Comparison of ENCODE assay signal across 2 cellular contexts in the genomic region with DNA sequence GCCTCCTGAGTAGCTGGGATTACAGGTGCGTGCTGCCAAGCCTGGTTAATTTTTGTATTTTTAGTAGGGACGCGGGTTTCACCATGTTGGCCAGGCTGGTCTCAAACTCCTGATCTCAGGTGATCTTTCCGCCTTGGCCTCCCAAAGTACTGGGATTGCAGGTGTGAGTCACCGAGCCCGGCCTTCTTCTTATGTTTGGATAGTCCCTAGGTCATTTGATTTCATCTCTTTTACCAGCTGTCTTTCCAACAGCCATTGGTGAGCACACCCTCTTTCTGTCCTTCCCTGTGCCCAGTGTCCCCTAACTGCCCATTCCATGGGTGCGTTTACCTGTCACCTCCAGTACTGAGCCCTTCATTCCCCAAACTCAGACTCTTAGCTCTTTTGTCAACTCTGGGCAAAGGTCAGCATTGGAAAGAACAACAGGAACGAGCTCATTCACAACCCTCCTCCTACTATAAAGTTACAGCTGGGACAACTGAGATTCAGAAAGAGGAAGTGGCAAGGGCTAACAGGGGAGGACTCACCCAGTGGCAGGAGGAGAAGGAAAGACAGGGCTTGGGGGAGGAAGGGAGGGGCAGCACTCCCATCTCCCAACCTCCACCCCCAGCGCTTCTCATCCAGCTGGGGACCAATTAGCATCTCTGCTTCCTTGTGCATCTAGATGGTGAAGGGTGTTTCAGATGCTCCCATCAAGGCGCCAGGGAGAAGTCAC.
TF ChIP-seq lines count a peak whose summit lies in the region.

No MANE protein-coding gene starts in this region.

TF ChIP-seq in HCT116, 20 proteins besides CTCF, POLR2A, EP300 and RAD21 (continued from another document):
- TF ChIP-seq, protein P1, sequence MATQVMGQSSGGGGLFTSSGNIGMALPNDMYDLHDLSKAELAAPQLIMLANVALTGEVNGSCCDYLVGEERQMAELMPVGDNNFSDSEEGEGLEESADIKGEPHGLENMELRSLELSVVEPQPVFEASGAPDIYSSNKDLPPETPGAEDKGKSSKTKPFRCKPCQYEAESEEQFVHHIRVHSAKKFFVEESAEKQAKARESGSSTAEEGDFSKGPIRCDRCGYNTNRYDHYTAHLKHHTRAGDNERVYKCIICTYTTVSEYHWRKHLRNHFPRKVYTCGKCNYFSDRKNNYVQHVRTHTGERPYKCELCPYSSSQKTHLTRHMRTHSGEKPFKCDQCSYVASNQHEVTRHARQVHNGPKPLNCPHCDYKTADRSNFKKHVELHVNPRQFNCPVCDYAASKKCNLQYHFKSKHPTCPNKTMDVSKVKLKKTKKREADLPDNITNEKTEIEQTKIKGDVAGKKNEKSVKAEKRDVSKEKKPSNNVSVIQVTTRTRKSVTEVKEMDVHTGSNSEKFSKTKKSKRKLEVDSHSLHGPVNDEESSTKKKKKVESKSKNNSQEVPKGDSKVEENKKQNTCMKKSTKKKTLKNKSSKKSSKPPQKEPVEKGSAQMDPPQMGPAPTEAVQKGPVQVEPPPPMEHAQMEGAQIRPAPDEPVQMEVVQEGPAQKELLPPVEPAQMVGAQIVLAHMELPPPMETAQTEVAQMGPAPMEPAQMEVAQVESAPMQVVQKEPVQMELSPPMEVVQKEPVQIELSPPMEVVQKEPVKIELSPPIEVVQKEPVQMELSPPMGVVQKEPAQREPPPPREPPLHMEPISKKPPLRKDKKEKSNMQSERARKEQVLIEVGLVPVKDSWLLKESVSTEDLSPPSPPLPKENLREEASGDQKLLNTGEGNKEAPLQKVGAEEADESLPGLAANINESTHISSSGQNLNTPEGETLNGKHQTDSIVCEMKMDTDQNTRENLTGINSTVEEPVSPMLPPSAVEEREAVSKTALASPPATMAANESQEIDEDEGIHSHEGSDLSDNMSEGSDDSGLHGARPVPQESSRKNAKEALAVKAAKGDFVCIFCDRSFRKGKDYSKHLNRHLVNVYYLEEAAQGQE (IDR thresholded peaks at IDR 0.05; ENCODE audit: low read depth), result no peak
- TF ChIP-seq, protein P2, sequence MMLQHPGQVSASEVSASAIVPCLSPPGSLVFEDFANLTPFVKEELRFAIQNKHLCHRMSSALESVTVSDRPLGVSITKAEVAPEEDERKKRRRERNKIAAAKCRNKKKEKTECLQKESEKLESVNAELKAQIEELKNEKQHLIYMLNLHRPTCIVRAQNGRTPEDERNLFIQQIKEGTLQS (IDR thresholded peaks at IDR 0.05), result no peak
- no peak for TF ChIP-seq TCF7L2 (IDR thresholded peaks at IDR 0.05; ENCODE audit: borderline replicate concordance, extremely low read depth, insufficient read depth, insufficient read length)
- no peak for TF ChIP-seq FOSL1 (IDR thresholded peaks at IDR 0.05; ENCODE audit: low read depth)
- TF ChIP-seq SRF (IDR thresholded peaks at IDR 0.05; ENCODE audit: low read depth), result no peak
- no peak for TF ChIP-seq YY1 (IDR thresholded peaks at IDR 0.05; ENCODE audit: extremely low read depth, insufficient replicate concordance, low read depth, low read length)

TF ChIP-seq in SK-N-SH treated with all-trans-retinoic acid at 6 μM for 48 hours, 23 proteins besides CTCF, POLR2A, EP300 and RAD21 (continued from another document):
- TF ChIP-seq, protein P3, sequence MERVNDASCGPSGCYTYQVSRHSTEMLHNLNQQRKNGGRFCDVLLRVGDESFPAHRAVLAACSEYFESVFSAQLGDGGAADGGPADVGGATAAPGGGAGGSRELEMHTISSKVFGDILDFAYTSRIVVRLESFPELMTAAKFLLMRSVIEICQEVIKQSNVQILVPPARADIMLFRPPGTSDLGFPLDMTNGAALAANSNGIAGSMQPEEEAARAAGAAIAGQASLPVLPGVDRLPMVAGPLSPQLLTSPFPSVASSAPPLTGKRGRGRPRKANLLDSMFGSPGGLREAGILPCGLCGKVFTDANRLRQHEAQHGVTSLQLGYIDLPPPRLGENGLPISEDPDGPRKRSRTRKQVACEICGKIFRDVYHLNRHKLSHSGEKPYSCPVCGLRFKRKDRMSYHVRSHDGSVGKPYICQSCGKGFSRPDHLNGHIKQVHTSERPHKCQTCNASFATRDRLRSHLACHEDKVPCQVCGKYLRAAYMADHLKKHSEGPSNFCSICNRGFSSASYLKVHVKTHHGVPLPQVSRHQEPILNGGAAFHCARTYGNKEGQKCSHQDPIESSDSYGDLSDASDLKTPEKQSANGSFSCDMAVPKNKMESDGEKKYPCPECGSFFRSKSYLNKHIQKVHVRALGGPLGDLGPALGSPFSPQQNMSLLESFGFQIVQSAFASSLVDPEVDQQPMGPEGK (CRISPR knock-in tag; IDR thresholded peaks at IDR 0.05; ENCODE audit: borderline replicate concordance), result no peak
- no peak for TF ChIP-seq TCF4 (CRISPR knock-in tag; IDR thresholded peaks at IDR 0.05; ENCODE audit: borderline replicate concordance)
- TF ChIP-seq, protein P4, sequence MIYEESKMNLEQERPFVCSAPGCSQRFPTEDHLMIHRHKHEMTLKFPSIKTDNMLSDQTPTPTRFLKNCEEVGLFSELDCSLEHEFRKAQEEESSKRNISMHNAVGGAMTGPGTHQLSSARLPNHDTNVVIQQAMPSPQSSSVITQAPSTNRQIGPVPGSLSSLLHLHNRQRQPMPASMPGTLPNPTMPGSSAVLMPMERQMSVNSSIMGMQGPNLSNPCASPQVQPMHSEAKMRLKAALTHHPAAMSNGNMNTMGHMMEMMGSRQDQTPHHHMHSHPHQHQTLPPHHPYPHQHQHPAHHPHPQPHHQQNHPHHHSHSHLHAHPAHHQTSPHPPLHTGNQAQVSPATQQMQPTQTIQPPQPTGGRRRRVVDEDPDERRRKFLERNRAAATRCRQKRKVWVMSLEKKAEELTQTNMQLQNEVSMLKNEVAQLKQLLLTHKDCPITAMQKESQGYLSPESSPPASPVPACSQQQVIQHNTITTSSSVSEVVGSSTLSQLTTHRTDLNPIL (CRISPR knock-in tag; IDR thresholded peaks at IDR 0.05; ENCODE audit: low read depth), result no peak
- no peak for TF ChIP-seq RARB (CRISPR knock-in tag; IDR thresholded peaks at IDR 0.05)
- TF ChIP-seq ESRRG (CRISPR knock-in tag; IDR thresholded peaks at IDR 0.05), result no peak
- no peak for TF ChIP-seq ARNTL (CRISPR knock-in tag; IDR thresholded peaks at IDR 0.05; ENCODE audit: borderline replicate concordance, low read depth)
- no peak for TF ChIP-seq ZNF8 (CRISPR knock-in tag; IDR thresholded peaks at IDR 0.05)
- no peak for TF ChIP-seq OSR1 (CRISPR knock-in tag; IDR thresholded peaks at IDR 0.05)
- TF ChIP-seq ZNF70 (CRISPR knock-in tag; IDR thresholded peaks at IDR 0.05), result no peak
- no peak for TF ChIP-seq ZNF565 (CRISPR knock-in tag; conservative IDR thresholded peaks at IDR 0.05; ENCODE audit: low read depth)
- TF ChIP-seq TOX (CRISPR knock-in tag; IDR thresholded peaks at IDR 0.05; ENCODE audit: borderline replicate concordance), result no peak
- no peak for TF ChIP-seq ZC3H10 (CRISPR knock-in tag; IDR thresholded peaks at IDR 0.05)
- TF ChIP-seq, protein P5, sequence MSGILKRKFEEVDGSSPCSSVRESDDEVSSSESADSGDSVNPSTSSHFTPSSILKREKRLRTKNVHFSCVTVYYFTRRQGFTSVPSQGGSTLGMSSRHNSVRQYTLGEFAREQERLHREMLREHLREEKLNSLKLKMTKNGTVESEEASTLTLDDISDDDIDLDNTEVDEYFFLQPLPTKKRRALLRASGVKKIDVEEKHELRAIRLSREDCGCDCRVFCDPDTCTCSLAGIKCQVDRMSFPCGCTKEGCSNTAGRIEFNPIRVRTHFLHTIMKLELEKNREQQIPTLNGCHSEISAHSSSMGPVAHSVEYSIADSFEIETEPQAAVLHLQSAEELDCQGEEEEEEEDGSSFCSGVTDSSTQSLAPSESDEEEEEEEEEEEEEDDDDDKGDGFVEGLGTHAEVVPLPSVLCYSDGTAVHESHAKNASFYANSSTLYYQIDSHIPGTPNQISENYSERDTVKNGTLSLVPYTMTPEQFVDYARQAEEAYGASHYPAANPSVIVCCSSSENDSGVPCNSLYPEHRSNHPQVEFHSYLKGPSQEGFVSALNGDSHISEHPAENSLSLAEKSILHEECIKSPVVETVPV (CRISPR knock-in tag; IDR thresholded peaks at IDR 0.05), result no peak
- TF ChIP-seq, protein P6, sequence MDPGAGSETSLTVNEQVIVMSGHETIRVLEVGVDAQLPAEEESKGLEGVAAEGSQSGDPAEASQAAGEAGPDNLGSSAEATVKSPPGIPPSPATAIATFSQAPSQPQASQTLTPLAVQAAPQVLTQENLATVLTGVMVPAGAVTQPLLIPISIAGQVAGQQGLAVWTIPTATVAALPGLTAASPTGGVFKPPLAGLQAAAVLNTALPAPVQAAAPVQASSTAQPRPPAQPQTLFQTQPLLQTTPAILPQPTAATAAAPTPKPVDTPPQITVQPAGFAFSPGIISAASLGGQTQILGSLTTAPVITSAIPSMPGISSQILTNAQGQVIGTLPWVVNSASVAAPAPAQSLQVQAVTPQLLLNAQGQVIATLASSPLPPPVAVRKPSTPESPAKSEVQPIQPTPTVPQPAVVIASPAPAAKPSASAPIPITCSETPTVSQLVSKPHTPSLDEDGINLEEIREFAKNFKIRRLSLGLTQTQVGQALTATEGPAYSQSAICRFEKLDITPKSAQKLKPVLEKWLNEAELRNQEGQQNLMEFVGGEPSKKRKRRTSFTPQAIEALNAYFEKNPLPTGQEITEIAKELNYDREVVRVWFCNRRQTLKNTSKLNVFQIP (CRISPR knock-in tag; IDR thresholded peaks at IDR 0.05; ENCODE audit: borderline replicate concordance, low read depth), result no peak
- TF ChIP-seq ISL1 (CRISPR knock-in tag; IDR thresholded peaks at IDR 0.05), result no peak
